1 cellular context compared by ENCODE assay signal in the genomic region with DNA sequence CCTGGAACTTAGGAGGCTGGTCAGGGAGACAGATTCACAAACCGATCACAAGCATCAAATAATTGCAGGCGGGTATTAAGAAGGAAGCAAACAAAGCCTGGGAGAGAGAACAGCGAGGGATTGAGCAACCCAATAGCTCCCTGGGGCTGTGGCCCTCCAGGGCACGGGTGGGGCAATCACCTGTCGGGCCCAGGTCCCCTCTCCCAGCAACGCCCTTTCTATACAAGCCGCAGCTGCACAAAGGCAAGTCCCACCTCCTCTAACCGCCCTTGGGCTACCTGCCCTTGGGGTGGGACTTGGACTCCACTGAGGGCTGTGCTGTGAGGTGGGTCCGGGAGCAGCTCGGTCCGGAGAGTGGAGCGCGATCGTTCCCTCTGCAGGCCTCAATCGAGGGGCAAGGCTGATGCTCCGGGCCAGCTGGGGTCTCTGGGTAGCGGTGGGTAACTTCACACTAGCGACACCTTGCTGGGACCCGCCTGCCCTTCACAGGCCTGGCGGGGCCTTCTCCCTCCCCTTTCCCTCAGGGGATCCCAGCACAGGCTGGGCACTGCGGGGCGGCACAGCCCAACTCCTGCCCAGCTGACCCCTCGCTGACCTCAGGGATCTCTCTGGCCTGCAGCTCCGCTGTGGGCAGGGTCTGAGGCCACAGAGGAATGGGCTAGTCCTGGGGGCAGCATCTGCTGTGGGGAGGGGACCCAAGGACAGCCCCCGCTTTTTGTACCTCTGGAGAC.
TF ChIP-seq lines count a peak whose summit lies in the region.

No MANE protein-coding gene starts in this region.

TF ChIP-seq in WTC11, 78 proteins besides CTCF, POLR2A, EP300 and RAD21 (continued from another document):
- TF ChIP-seq, protein P1, sequence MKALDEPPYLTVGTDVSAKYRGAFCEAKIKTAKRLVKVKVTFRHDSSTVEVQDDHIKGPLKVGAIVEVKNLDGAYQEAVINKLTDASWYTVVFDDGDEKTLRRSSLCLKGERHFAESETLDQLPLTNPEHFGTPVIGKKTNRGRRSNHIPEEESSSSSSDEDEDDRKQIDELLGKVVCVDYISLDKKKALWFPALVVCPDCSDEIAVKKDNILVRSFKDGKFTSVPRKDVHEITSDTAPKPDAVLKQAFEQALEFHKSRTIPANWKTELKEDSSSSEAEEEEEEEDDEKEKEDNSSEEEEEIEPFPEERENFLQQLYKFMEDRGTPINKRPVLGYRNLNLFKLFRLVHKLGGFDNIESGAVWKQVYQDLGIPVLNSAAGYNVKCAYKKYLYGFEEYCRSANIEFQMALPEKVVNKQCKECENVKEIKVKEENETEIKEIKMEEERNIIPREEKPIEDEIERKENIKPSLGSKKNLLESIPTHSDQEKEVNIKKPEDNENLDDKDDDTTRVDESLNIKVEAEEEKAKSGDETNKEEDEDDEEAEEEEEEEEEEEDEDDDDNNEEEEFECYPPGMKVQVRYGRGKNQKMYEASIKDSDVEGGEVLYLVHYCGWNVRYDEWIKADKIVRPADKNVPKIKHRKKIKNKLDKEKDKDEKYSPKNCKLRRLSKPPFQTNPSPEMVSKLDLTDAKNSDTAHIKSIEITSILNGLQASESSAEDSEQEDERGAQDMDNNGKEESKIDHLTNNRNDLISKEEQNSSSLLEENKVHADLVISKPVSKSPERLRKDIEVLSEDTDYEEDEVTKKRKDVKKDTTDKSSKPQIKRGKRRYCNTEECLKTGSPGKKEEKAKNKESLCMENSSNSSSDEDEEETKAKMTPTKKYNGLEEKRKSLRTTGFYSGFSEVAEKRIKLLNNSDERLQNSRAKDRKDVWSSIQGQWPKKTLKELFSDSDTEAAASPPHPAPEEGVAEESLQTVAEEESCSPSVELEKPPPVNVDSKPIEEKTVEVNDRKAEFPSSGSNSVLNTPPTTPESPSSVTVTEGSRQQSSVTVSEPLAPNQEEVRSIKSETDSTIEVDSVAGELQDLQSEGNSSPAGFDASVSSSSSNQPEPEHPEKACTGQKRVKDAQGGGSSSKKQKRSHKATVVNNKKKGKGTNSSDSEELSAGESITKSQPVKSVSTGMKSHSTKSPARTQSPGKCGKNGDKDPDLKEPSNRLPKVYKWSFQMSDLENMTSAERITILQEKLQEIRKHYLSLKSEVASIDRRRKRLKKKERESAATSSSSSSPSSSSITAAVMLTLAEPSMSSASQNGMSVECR (CRISPR knock-in tag; IDR thresholded peaks at IDR 0.05; ENCODE audit: borderline replicate concordance), result peak; percentile 55; the same call in 1 of the 2 replicates
- TF ChIP-seq PREB (CRISPR knock-in tag; IDR thresholded peaks at IDR 0.05; ENCODE audit: borderline replicate concordance) (no peak), MAX (CRISPR knock-in tag; IDR thresholded peaks at IDR 0.05) (peak; percentile 53; the same call in 1 of the 2 replicates), FOXP1 (CRISPR knock-in tag; IDR thresholded peaks at IDR 0.05; ENCODE audit: borderline replicate concordance) (no peak; the same call in 1 of the 2 replicates), JAZF1 (CRISPR knock-in tag; IDR thresholded peaks at IDR 0.05) (no peak), ZNF317 (CRISPR knock-in tag; IDR thresholded peaks at IDR 0.05; ENCODE audit: borderline replicate concordance, low read depth) (no peak), ZBTB43 (CRISPR knock-in tag; IDR thresholded peaks at IDR 0.05) (0 out of 2 replicates have a peak, but pooled peaks have one; percentile 17), GABPB1 (CRISPR knock-in tag; IDR thresholded peaks at IDR 0.05) (no peak)
- TF ChIP-seq, protein P2, sequence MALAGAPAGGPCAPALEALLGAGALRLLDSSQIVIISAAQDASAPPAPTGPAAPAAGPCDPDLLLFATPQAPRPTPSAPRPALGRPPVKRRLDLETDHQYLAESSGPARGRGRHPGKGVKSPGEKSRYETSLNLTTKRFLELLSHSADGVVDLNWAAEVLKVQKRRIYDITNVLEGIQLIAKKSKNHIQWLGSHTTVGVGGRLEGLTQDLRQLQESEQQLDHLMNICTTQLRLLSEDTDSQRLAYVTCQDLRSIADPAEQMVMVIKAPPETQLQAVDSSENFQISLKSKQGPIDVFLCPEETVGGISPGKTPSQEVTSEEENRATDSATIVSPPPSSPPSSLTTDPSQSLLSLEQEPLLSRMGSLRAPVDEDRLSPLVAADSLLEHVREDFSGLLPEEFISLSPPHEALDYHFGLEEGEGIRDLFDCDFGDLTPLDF (CRISPR knock-in tag; IDR thresholded peaks at IDR 0.05), result no peak
- TF ChIP-seq, protein P3, sequence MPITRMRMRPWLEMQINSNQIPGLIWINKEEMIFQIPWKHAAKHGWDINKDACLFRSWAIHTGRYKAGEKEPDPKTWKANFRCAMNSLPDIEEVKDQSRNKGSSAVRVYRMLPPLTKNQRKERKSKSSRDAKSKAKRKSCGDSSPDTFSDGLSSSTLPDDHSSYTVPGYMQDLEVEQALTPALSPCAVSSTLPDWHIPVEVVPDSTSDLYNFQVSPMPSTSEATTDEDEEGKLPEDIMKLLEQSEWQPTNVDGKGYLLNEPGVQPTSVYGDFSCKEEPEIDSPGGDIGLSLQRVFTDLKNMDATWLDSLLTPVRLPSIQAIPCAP (CRISPR knock-in tag; IDR thresholded peaks at IDR 0.05), result no peak
- TF ChIP-seq, protein P4, sequence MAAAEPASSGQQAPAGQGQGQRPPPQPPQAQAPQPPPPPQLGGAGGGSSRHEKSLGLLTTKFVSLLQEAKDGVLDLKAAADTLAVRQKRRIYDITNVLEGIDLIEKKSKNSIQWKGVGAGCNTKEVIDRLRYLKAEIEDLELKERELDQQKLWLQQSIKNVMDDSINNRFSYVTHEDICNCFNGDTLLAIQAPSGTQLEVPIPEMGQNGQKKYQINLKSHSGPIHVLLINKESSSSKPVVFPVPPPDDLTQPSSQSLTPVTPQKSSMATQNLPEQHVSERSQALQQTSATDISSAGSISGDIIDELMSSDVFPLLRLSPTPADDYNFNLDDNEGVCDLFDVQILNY (CRISPR knock-in tag; IDR thresholded peaks at IDR 0.05), result peak; percentile 16; the same call in 1 of the 2 replicates
